Comparison of ENCODE assay signal across 8 cellular contexts in genomic region chr17:7845359-7846062, GRCh38. TPM values are rescaled to one million over a fixed set of nuclear protein-coding genes. Genes with fewer than 3 reads are reported as not detected.
DNase-seq lines count a peak whose midpoint lies in the region; ATAC-seq and TF ChIP-seq lines count a peak whose summit lies in the region.

No MANE protein-coding gene starts in this region.

- no peaks in the 10 kb centered on the region for H3K9me3 Mint-ChIP-seq in nephron progenitor cell

- TF ChIP-seq CTCF in BJ (IDR thresholded peaks at IDR 0.05; ENCODE audit: insufficient read depth, low read depth, low read length) (no peak), MM.1S (IDR thresholded peaks at IDR 0.05; ENCODE audit: low read length) (no peak), nephron progenitor cell (IDR thresholded peaks at IDR 0.05) (no peak)

- H3K9me2 ChIP-seq in MM.1S (replicated peaks; ENCODE audit: insufficient read depth, low read length), result no peaks in the 10 kb centered on the region

- CTCF ChIA-PET in BJ (lab: Yijun Ruan, JAX), result interaction anchor here (1.0 to 3.1 kb wide), 6 partner anchors 11 to 158 kb away, joined by 3 to 17 read pairs (median 4); partner anchors contain the start of genes KDM6B and TP53

- 0 out of 2 replicates have a peak, but pooled peaks cover 7% of the 10 kb centered on the region for H3K79me2 ChIP-seq in MM.1S (ENCODE audit: low read length)

- H3K27ac Mint-ChIP-seq in nephron progenitor cell, result peak overlapping the region; percentile 59

- H3K4me1 Mint-ChIP-seq in nephron progenitor cell, result peaks cover 50% of the 10 kb centered on the region

- H3K27ac ChIP-seq in MM.1S (ENCODE audit: low read length), result peak overlapping the region; percentile 93; the same call in 1 of the 2 replicates
- H3K27ac ChIP-seq in duodenal mucosa (ENCODE audit: low read depth, low read length), result peak overlapping the region; percentile 98

- H4K20me1 ChIP-seq in MM.1S (ENCODE audit: insufficient read depth, low read length), result no peaks in the 10 kb centered on the region

- peak overlapping the region; percentile 92 for H3K4me3 Mint-ChIP-seq in nephron progenitor cell

- peaks cover 25% of the 10 kb centered on the region for H3K36me3 Mint-ChIP-seq in nephron progenitor cell (ENCODE audit: low read depth)

- H3K9ac ChIP-seq in MM.1S (ENCODE audit: low read length) (peak overlapping the region; percentile 98; the same call in 1 of the 2 replicates), duodenal mucosa (ENCODE audit: low read depth in 1 of 2, low read length in 2 of 2) (peak overlapping the region; percentile 63 to 99)

- H3K36me3 ChIP-seq in BJ (ENCODE audit: control insufficient read depth, insufficient read depth, low read length), result peaks cover 35% of the 10 kb centered on the region
- H3K36me3 ChIP-seq in MM.1S (replicated peaks; ENCODE audit: insufficient read depth, low read length), result no peaks in the 10 kb centered on the region
- peaks cover 32 to 37% of the 10 kb centered on the region in 2 donors for H3K36me3 ChIP-seq in duodenal mucosa (ENCODE audit: control insufficient read depth in 1 of 2, insufficient read depth in 2 of 2, low read length in 2 of 2)

- no peak for TF ChIP-seq POLR2A in GM18505 (IDR thresholded peaks at IDR 0.05; ENCODE audit: borderline replicate concordance, extremely low read depth, insufficient read depth, insufficient read length)

- H3K4me1 ChIP-seq in MM.1S (ENCODE audit: low read length), result peaks cover 13% of the 10 kb centered on the region
- peaks cover 19 to 24% of the 10 kb centered on the region in 2 donors for H3K4me1 ChIP-seq in duodenal mucosa (ENCODE audit: control insufficient read depth in 1 of 2, insufficient read depth in 2 of 2, low read length in 2 of 2)

- POLR2A ChIA-PET in BJ (lab: Charles Lee), result interaction anchor here (0.5 kb wide), 1 partner anchor 10 kb away, joined by 7 read pairs; no protein-coding TSS in a partner anchor

- peak overlapping the region; percentile 100 for H3K4me2 ChIP-seq in MM.1S (ENCODE audit: low read depth, low read length)

- H3K27me3 ChIP-seq in BJ (ENCODE audit: control insufficient read depth, insufficient read depth, low read length) (no peaks in the 10 kb centered on the region), MM.1S (replicated peaks; ENCODE audit: insufficient read depth, low read length) (no peaks in the 10 kb centered on the region), duodenal mucosa (ENCODE audit: control insufficient read depth in 1 of 2, insufficient read depth in 2 of 2, low read length in 2 of 2) (no peaks in the 10 kb centered on the region)

- peak overlapping the region; percentile 77 for H2AFZ ChIP-seq in MM.1S (ENCODE audit: low read length)

- H3K9me3 ChIP-seq in MM.1S (replicated peaks; ENCODE audit: insufficient read depth, low read length) (no peaks in the 10 kb centered on the region), duodenal mucosa (ENCODE audit: control insufficient read depth in 1 of 2, low read length in 2 of 2) (no peaks in the 10 kb centered on the region)

- peak overlapping the region; percentile 68; the same call in 1 of the 2 replicates for H3K4me3 ChIP-seq in BJ (ENCODE audit: low read depth, low read length)
- peak overlapping the region; percentile 94 for H3K4me3 ChIP-seq in MM.1S (ENCODE audit: low read length)
- peak overlapping the region; percentile 69 to 86 for H3K4me3 ChIP-seq in duodenal mucosa (ENCODE audit: low read depth in 1 of 2, low read length in 2 of 2)

- ATAC-seq in GM18505 (IDR thresholded peaks at IDR 0.05; ENCODE audit: unreplicated experiment), result no peak

- peaks cover 32% of the 10 kb centered on the region for H3F3A ChIP-seq in MM.1S (ENCODE audit: insufficient read depth, low read length)

- DNase-seq in BJ (ENCODE audit: low read depth), result no peak
- no peak for DNase-seq in MM.1S
- DNase-seq in nephron progenitor cell, result no peak
- DNase-seq in NCI-H748 (lab: John Stamatoyannopoulos, UW; ENCODE audit: unreplicated experiment), result no peak
- no peak for DNase-seq in HK-2 (ENCODE audit: unreplicated experiment)
- no peak for DNase-seq in SIG-M5 treated with dmso at 0.1 percent for 504 hours (lab: John Stamatoyannopoulos, UW; ENCODE audit: unreplicated experiment)

- no peaks in the 10 kb centered on the region for H3K27me3 Mint-ChIP-seq in nephron progenitor cell (ENCODE audit: low read depth, poor library complexity)

RNA-seq across cellular contexts. Expression of gene TMEM88, which starts 9.4 kb away (rescaled TPM):
- polyA plus RNA-seq in BJ (2011; rRNA removed), result 0.25 and 0.29 TPM in 2 replicates
- polyA minus RNA-seq in BJ (2011; rRNA and poly(A)+ RNA removed), result not detected in 2 replicates

RNA-seq across cellular contexts. Expression of gene KDM6B, which starts 11.5 kb away (rescaled TPM):
- 0.91 and 1.2 TPM in 2 replicates for polyA plus RNA-seq in BJ (2011; rRNA removed)
- 5.0 and 9.0 TPM in 2 replicates for polyA minus RNA-seq in BJ (2011; rRNA and poly(A)+ RNA removed)

RNA-seq across cellular contexts. Expression of gene NAA38, which starts 11.8 kb away (rescaled TPM):
- polyA plus RNA-seq in BJ (2011; rRNA removed), result 74.9 and 82.7 TPM in 2 replicates
- 20.8 and 34.3 TPM in 2 replicates for polyA minus RNA-seq in BJ (2011; rRNA and poly(A)+ RNA removed)

RNA-seq across cellular contexts. Expression of gene CYB5D1, which starts 12.3 kb away (rescaled TPM):
- 6.7 and 7.9 TPM in 2 replicates for polyA plus RNA-seq in BJ (2011; rRNA removed)
- 6.3 and 9.3 TPM in 2 replicates for polyA minus RNA-seq in BJ (2011; rRNA and poly(A)+ RNA removed)

RNA-seq across cellular contexts. Expression of gene CHD3, which starts 43.1 kb away (rescaled TPM):
- 43.5 and 49.1 TPM in 2 replicates for polyA plus RNA-seq in BJ (2011; rRNA removed)
- 67.4 and 108 TPM in 2 replicates for polyA minus RNA-seq in BJ (2011; rRNA and poly(A)+ RNA removed)
